ENCODE assay signal across 8 cellular contexts in the genomic region with DNA sequence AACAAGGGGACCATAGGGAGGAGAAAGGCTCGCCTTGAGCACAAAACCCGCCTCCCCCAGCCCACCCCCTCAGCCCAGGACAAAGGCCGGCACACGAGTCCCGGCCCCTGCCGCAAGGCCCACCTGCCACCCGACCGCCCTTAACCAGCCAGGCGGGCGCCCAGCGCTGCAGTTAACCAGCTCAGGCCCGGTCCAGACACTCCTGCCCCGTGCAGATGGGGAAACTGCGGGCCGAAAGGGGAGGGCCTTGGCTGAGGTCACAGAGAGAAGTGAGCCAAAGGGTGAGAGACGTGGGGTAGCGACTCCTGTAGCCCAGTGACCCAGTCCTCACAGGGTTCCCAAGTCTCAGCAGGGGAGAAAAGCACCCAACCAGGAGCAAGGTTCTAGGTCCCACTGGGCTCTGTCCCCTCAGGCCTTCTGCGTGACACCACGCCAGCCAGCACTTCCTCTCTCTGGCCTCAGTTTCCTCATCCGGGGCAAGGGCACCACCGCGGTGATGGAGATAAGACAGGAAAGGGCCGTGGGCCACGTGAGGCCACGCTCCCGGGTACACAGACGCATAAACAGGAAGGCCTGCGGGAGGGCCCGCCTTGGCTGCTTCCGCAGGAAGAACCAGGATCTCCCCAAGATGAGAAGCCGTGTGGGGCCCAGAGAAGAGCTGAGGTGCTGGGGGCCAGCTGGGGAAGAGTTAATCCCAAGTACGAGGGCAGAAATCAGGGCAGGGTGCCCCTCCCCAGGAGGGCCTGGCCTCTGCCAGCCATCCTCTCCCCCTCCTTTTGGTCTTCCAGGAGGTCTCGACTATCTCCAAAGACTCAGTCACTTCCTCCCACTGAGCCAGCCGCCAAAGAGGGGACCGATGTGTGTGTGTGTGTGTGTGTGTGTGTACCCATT. TPM values are rescaled to one million over a fixed set of nuclear protein-coding genes. Genes with fewer than 3 reads are reported as not detected.
DNase-seq lines count a peak whose midpoint lies in the region; ATAC-seq and TF ChIP-seq lines count a peak whose summit lies in the region.

No MANE protein-coding gene starts in this region.

- H3K9me3 ChIP-seq in HAP-1 (no peaks in the 10 kb centered on the region), adrenal gland (replicated peaks in 1 of 3) (no peaks in the 10 kb centered on the region)

- H3K27me3 ChIP-seq in HAP-1 (ENCODE audit: low read depth) (no peaks in the 10 kb centered on the region), adrenal gland (no peaks in the 10 kb centered on the region)

- H3K36me3 ChIP-seq in HAP-1 (replicated peaks): peaks cover 12% of the 10 kb centered on the region
- H3K36me3 ChIP-seq in adrenal gland (replicated peaks in 1 of 2): no peaks in the 10 kb centered on the region

- in situ Hi-C loops in HAP-1 (cut with MboI; ENCODE audit: low sequenced_read_pairs): no loop called here

- intact Hi-C loops in adrenal gland (cut with DNase I): no loop called here

- DNase-seq in HAP-1 (ENCODE audit: low spot score in 2 of 2): peak in 1 of 2 experiments; percentile 65
- DNase-seq in T-helper 2 cell: peak; percentile 50 to 97 (median 67)
- peak; percentile 62 to 89 (median 75) for DNase-seq in adrenal gland
- peak; percentile 6 for DNase-seq in midbrain (lab: John Stamatoyannopoulos, UW)
- DNase-seq in stimulated activated CD8-positive, alpha-beta memory T cell treated with anti-CD3 and anti-CD28 coated beads, Interleukin-4, amount 100 ng/mL, for 48 hours: peak; percentile 86
- no peak for DNase-seq in T1000 (lab: John Stamatoyannopoulos, UW)

- H3K4me1 ChIP-seq in HAP-1: peaks cover 21% of the 10 kb centered on the region
- peaks cover 8% of the 10 kb centered on the region in 2 donors for H3K4me1 ChIP-seq in adrenal gland (replicated peaks in 1 of 2)

- TF ChIP-seq CTCF in adrenal gland (IDR thresholded peaks at IDR 0.05): no peak

- TF ChIP-seq POLR2A in adrenal gland (IDR thresholded peaks at IDR 0.05): no peak

- 52 to 76% (median 69%) methylated on average over 20 to 35 of the region's 35 CpGs for WGBS in adrenal gland, 4 donors

- peak overlapping the region; percentile 45 to 88 (median 52) for H3K27ac ChIP-seq in adrenal gland

- H3K4me3 ChIP-seq in HAP-1 (peak overlapping the region; percentile 47), adrenal gland (peak overlapping the region in 1 of 4 donors; percentile 43)

- no peak for ATAC-seq in GM21526 (IDR thresholded peaks at IDR 0.05; ENCODE audit: low FRiP score, unreplicated experiment)
- no peak for ATAC-seq in GM18520 (IDR thresholded peaks at IDR 0.05; ENCODE audit: unreplicated experiment)

RNA-seq across cellular contexts. Expression of a gene that starts 1.8 kb away (rescaled TPM):
- 10 to 100 TPM; 16.2 to 27.6 (median 22.7) TPM for total RNA-seq in adrenal gland
- 10 to 100 TPM in 1 of 3 donors, 1 to 10 TPM in 2; 4.3 to 11.5 (median 7.8) TPM for polyA plus RNA-seq in adrenal gland

RNA-seq across cellular contexts. Expression of a gene that starts 34.9 kb away (rescaled TPM):
- total RNA-seq in adrenal gland: 10 to 100 TPM; 14.0 to 34.2 (median 20.9) TPM
- 10 to 100 TPM in 2 of 3 donors, 1 to 10 TPM in 1; 4.7 to 24.4 (median 17.4) TPM for polyA plus RNA-seq in adrenal gland

RNA-seq across cellular contexts. Expression of a gene that starts 57.1 kb away (rescaled TPM):
- 1 to 10 TPM in 1 of 8 donors, under 1 TPM in 5, not detected in 2; 0.04 to 2.3 (median 0.23) TPM for total RNA-seq in adrenal gland
- polyA plus RNA-seq in adrenal gland: 1 to 10 TPM in 1 of 3 donors, under 1 TPM in 2; 0.30 to 3.3 (median 0.77) TPM
